Comparison of ENCODE assay signal across 21 cellular contexts in the genomic region with DNA sequence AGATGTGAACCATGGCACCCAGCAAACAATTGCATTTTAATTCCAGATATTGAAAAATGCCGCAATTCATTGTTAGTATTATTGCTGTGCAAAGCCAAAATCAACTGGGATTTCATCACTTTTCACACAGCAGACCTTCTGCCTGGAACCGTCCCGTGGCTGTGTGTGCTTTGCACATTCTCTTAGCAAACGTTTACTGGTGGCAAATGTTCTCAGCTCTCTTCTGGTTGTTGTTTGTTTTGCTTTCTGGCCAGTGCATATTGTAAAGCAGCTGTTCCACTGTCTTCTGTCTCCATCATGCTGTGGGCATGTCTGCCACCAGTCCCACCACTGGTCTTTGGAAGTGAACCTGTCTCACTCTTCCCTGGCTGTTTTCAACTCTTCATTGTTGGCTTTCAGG. TPM values are rescaled to one million over a fixed set of nuclear protein-coding genes. Genes with fewer than 3 reads are reported as not detected.
A peak's percentile ranks its signal among the peaks of the same experiment; 100 is the strongest.
DNase-seq lines count a peak whose midpoint lies in the region; ATAC-seq, FAIRE-seq and TF ChIP-seq lines count a peak whose summit lies in the region.
"Had no signal": no experiment of that assay in that cellular context is flagged by ENCODE, and none has a peak within 500 bp of the region (broad histone marks: within the 10 kb centered on the region; RNA-seq: fewer than 3 reads in every experiment).

No MANE protein-coding gene starts in this region.

- CTCF ChIA-PET in activated B cell treated with CpG ODN at 0.5 μM for 24 hours (lab: Charles Lee): no interaction called here

- ATAC-seq in activated B cell treated with CpG ODN at 0.5 μM for 24 hours (ENCODE audit: low read depth): no peak
- ATAC-seq: pancreas had no signal

- H3K27me3 Mint-ChIP-seq in activated B cell treated with CpG ODN at 0.5 μM for 24 hours (no peaks in the 10 kb centered on the region), glutamatergic neuron (ENCODE audit: unreplicated experiment) (peaks cover 50% of the 10 kb centered on the region), progenitor cell of endocrine pancreas (peaks cover 8% of the 10 kb centered on the region)
- H3K27me3 Mint-ChIP-seq: dendritic cell treated with granulocyte-macrophage colony-stimulating factor and Interleukin-4, amounts not matched to agents 40 ng/mL and 50 ng/mL, for 4 days had no signal

- H3K27ac Mint-ChIP-seq in activated B cell treated with CpG ODN at 0.5 μM for 24 hours: peak overlapping the region; percentile 69
- H3K27ac Mint-ChIP-seq in glutamatergic neuron (ENCODE audit: unreplicated experiment): peak overlapping the region; percentile 30
- peak overlapping the region; percentile 2 for H3K27ac Mint-ChIP-seq in progenitor cell of endocrine pancreas
- H3K27ac Mint-ChIP-seq: activated naive CD4-positive, alpha-beta T cell treated with anti-CD3 and anti-CD28 coated beads for 36 hours; dendritic cell treated with granulocyte-macrophage colony-stimulating factor and Interleukin-4, amounts not matched to agents 40 ng/mL and 50 ng/mL, for 4 days had no signal

- peaks cover 12% of the 10 kb centered on the region for H3K9me3 Mint-ChIP-seq in activated B cell treated with CpG ODN at 0.5 μM for 24 hours
- peaks cover 57% of the 10 kb centered on the region for H3K9me3 Mint-ChIP-seq in glutamatergic neuron (ENCODE audit: unreplicated experiment)
- peaks cover 18% of the 10 kb centered on the region for H3K9me3 Mint-ChIP-seq in progenitor cell of endocrine pancreas (ENCODE audit: low read depth)

- H3K4me1 Mint-ChIP-seq in activated B cell treated with CpG ODN at 0.5 μM for 24 hours (peaks cover 4% of the 10 kb centered on the region), glutamatergic neuron (ENCODE audit: low read depth, unreplicated experiment) (no peaks in the 10 kb centered on the region), progenitor cell of endocrine pancreas (ENCODE audit: low read depth) (peaks cover 1% of the 10 kb centered on the region)
- H3K4me1 Mint-ChIP-seq: brain had no signal

- intact Hi-C loops in activated B cell treated with CpG ODN at 0.5 μM for 24 hours (cut with micrococcal nuclease): no loop called here

- H3K4me3 Mint-ChIP-seq in activated B cell treated with CpG ODN at 0.5 μM for 24 hours (no peak overlapping the region), glutamatergic neuron (ENCODE audit: unreplicated experiment) (no peak overlapping the region), progenitor cell of endocrine pancreas (ENCODE audit: low read depth) (no peak overlapping the region)
- H3K4me3 Mint-ChIP-seq: activated naive CD4-positive, alpha-beta T cell treated with anti-CD3 and anti-CD28 coated beads for 36 hours; brain; dendritic cell treated with granulocyte-macrophage colony-stimulating factor and Interleukin-4, amounts not matched to agents 40 ng/mL and 50 ng/mL, for 4 days had no signal

- no peak for FAIRE-seq in D721Med (lab: Jason Lieb, UNC)
- FAIRE-seq: H54, pancreas had no signal

- DNase-seq in DMS53 (lab: John Stamatoyannopoulos, UW): peak; percentile 47
- no peak for DNase-seq in activated B cell treated with CpG ODN at 0.5 μM for 24 hours
- no peak for DNase-seq in glutamatergic neuron
- no peak for DNase-seq in progenitor cell of endocrine pancreas (ENCODE audit: low spot score, unreplicated experiment)
- DNase-seq in D721Med (ENCODE audit: insufficient read length, low spot score): no peak
- no peak for DNase-seq in islet precursor cell
- DNase-seq in NCI-H2227 (lab: John Stamatoyannopoulos, UW; ENCODE audit: unreplicated experiment): no peak
- DNase-seq: activated CD4-positive, alpha-beta T cell treated with anti-CD3 and anti-CD28 coated beads for 48 hours; activated naive CD4-positive, alpha-beta T cell treated with anti-CD3 and anti-CD28 coated beads for 36 hours; BE2C; DMS79 treated with DMSO at 0.1 percent for 48 hours; hippocampal formation; NCI-H1105; NCI-H526; pancreas; SIG-M5; tibial artery had no signal

- no peaks in the 10 kb centered on the region for H3K36me3 Mint-ChIP-seq in activated B cell treated with CpG ODN at 0.5 μM for 24 hours (ENCODE audit: low read depth)
- peaks cover 23% of the 10 kb centered on the region for H3K36me3 Mint-ChIP-seq in glutamatergic neuron (ENCODE audit: unreplicated experiment)
- peaks cover 10% of the 10 kb centered on the region for H3K36me3 Mint-ChIP-seq in progenitor cell of endocrine pancreas (ENCODE audit: insufficient read depth)
- H3K36me3 Mint-ChIP-seq: brain had no signal

- POLR2A ChIA-PET in activated B cell treated with CpG ODN at 0.5 μM for 24 hours (lab: Charles Lee): interaction anchor here (0.6 kb wide), 1 partner anchor 27 kb away, joined by 4 read pairs; no protein-coding TSS in a partner anchor

- TF ChIP-seq CTCF in activated B cell treated with CpG ODN at 0.5 μM for 24 hours (IDR thresholded peaks at IDR 0.05) (no peak), glutamatergic neuron (IDR thresholded peaks at IDR 0.05; ENCODE audit: partially characterized antibody, unreplicated experiment) (no peak), progenitor cell of endocrine pancreas (IDR thresholded peaks at IDR 0.05; ENCODE audit: unreplicated experiment) (no peak), D721Med (IDR thresholded peaks at IDR 0.05; ENCODE audit: insufficient read depth, missing control alignments) (no peak)

RNA-seq across cellular contexts. Expression of a gene that starts 19.8 kb away (rescaled TPM):
- 0.16 TPM in 1 of 2 replicates, not detected in the other for total RNA-seq in activated B cell treated with CpG ODN at 0.5 μM for 24 hours
- not detected for total RNA-seq in glutamatergic neuron (ENCODE audit: unreplicated experiment)
- total RNA-seq in progenitor cell of endocrine pancreas: 5.0 and 5.5 TPM in 2 replicates
- total RNA-seq: activated naive CD4-positive, alpha-beta T cell treated with anti-CD3 and anti-CD28 coated beads for 36 hours; OCI-LY7 had no signal

RNA-seq across cellular contexts. Expression of a gene that starts 38.0 kb away (rescaled TPM):
- total RNA-seq in activated B cell treated with CpG ODN at 0.5 μM for 24 hours: 20.8 and 26.5 TPM in 2 replicates
- 24.5 TPM for total RNA-seq in glutamatergic neuron (ENCODE audit: unreplicated experiment)
- 21.3 and 23.2 TPM in 2 replicates for total RNA-seq in progenitor cell of endocrine pancreas

RNA-seq across cellular contexts. Expression of a gene that starts 52.5 kb away (rescaled TPM):
- 36.7 and 37.5 TPM in 2 replicates for total RNA-seq in activated B cell treated with CpG ODN at 0.5 μM for 24 hours
- total RNA-seq in glutamatergic neuron (ENCODE audit: unreplicated experiment): 3.0 TPM
- total RNA-seq in progenitor cell of endocrine pancreas: 0.48 TPM in 1 of 2 replicates, not detected in the other
- total RNA-seq: OCI-LY7 had no signal

Comparison
In these comparisons a context has a peak if more than half of its experiments do, and no peak if none do; other contexts are left out.
1. H3K27ac Mint-ChIP-seq: peak in every context shown above with its lines; median percentile 69 in activated B cell treated with CpG ODN at 0.5 μM for 24 hours; 30 in glutamatergic neuron; 2 in progenitor cell of endocrine pancreas.